ENCODE assay signal across 8 cellular contexts in genomic region chr15:76336254-76337046, GRCh38. TPM values are rescaled to one million over a fixed set of nuclear protein-coding genes. Genes with fewer than 3 reads are reported as not detected.
A peak's percentile ranks its signal among the peaks of the same experiment; 100 is the strongest.
DNase-seq lines count a peak whose midpoint lies in the region; ATAC-seq and TF ChIP-seq lines count a peak whose summit lies in the region.

Gene ISL2, plus strand, starts transcription at chr15:76336773. Its CDS starts 111 bp downstream, at chr15:76336884.

- peaks cover 39% of the 10 kb centered on the region for H3K79me2 ChIP-seq in DOHH2 (ENCODE audit: control insufficient read depth, low read length)

- TF ChIP-seq CTCF in DOHH2 (IDR thresholded peaks at IDR 0.05; ENCODE audit: low read depth, low read length, poor library complexity, severe bottlenecking) (no peak), lung (IDR thresholded peaks at IDR 0.05; ENCODE audit: control extremely low read depth, extremely low read depth) (no peak)

- H3K27me3 ChIP-seq in DOHH2 (ENCODE audit: control insufficient read depth, low read length) = peaks cover 7% of the 10 kb centered on the region
- H3K27me3 ChIP-seq in lung (ENCODE audit: control insufficient read depth, insufficient read depth) = peaks cover 3% of the 10 kb centered on the region

- no peaks in the 10 kb centered on the region for H3K9me2 ChIP-seq in DOHH2 (replicated peaks; ENCODE audit: control insufficient read depth, low read length)

- H3K4me2 ChIP-seq in DOHH2 (ENCODE audit: low read length) = peak within 1 kb of the TSS; percentile 72

- peaks cover 55% of the 10 kb centered on the region for H3K27me3 Mint-ChIP-seq in T-helper 2 cell treated with Interferon-gamma antibody and Interleukin-4, amounts not matched to agents 5 μg/mL and 100 μg/mL, for 36 hours (ENCODE audit: low read depth)

- H3K4me1 ChIP-seq in DOHH2 (ENCODE audit: control insufficient read depth, low read length) = peaks cover 42% of the 10 kb centered on the region
- peaks cover 4 to 40% of the 10 kb centered on the region in 2 donors for H3K4me1 ChIP-seq in lung (ENCODE audit: control insufficient read depth in 2 of 2, insufficient read depth in 2 of 2, low read length in 2 of 2)

- H3K36me3 Mint-ChIP-seq in T-helper 2 cell treated with Interferon-gamma antibody and Interleukin-4, amounts not matched to agents 5 μg/mL and 100 μg/mL, for 36 hours (ENCODE audit: low read depth) = peaks cover 13% of the 10 kb centered on the region

- no peaks in the 10 kb centered on the region for H3K9me3 ChIP-seq in DOHH2 (ENCODE audit: control insufficient read depth, insufficient read depth, low read length)
- peaks cover 0 to 21% of the 10 kb centered on the region in 2 donors for H3K9me3 ChIP-seq in lung (ENCODE audit: control insufficient read depth in 2 of 2, insufficient read depth in 1 of 2, low read length in 1 of 2)

- 0 out of 2 replicates have a peak, but pooled peaks have one; percentile 17 for TF ChIP-seq EP300 in Ishikawa (IDR thresholded peaks at IDR 0.05; ENCODE audit: borderline replicate concordance)

- H3K9me3 Mint-ChIP-seq in T-helper 2 cell treated with Interferon-gamma antibody and Interleukin-4, amounts not matched to agents 5 μg/mL and 100 μg/mL, for 36 hours = no peaks in the 10 kb centered on the region

- TF ChIP-seq RAD21 in Ishikawa (IDR thresholded peaks at IDR 0.05; ENCODE audit: low read depth) = no peak

- peaks cover 8% of the 10 kb centered on the region; the same call in 1 of the 2 replicates for H4K20me1 ChIP-seq in DOHH2 (ENCODE audit: control insufficient read depth, insufficient read depth, low read depth, low read length)

- H3K4me3 ChIP-seq in DOHH2 (ENCODE audit: low read length) = peak within 1 kb of the TSS; percentile 90
- H3K4me3 ChIP-seq in lung = no peak within 1 kb of the TSS

- H3K27ac ChIP-seq in DOHH2 (ENCODE audit: low read depth, low read length) (peak within 1 kb of the TSS; percentile 69), lung (ENCODE audit: low read depth in 1 of 2, low read length in 1 of 2) (no peak within 1 kb of the TSS)

- H3K4me1 Mint-ChIP-seq in T-helper 2 cell treated with Interferon-gamma antibody and Interleukin-4, amounts not matched to agents 5 μg/mL and 100 μg/mL, for 36 hours (ENCODE audit: low read depth) = peaks cover 33% of the 10 kb centered on the region

- ATAC-seq in GM21526 (IDR thresholded peaks at IDR 0.05; ENCODE audit: low FRiP score, unreplicated experiment) = peak; percentile 52
- no peak for ATAC-seq in lung (ENCODE audit: insufficient read depth, low FRiP score)

- H3K27ac Mint-ChIP-seq in T-helper 2 cell treated with Interferon-gamma antibody and Interleukin-4, amounts not matched to agents 5 μg/mL and 100 μg/mL, for 36 hours = peak within 1 kb of the TSS; percentile 70

- H3K4me3 Mint-ChIP-seq in T-helper 2 cell treated with Interferon-gamma antibody and Interleukin-4, amounts not matched to agents 5 μg/mL and 100 μg/mL, for 36 hours = peak within 1 kb of the TSS; percentile 95

- H3F3A ChIP-seq in DOHH2 (ENCODE audit: control insufficient read depth, insufficient read depth) = peaks cover 10% of the 10 kb centered on the region

- WGBS in lung, 2 donors = 3 to 7% methylated on average over 34 to 40 of the region's 40 CpGs

- peaks cover 14% of the 10 kb centered on the region for H3K36me3 ChIP-seq in DOHH2 (ENCODE audit: control insufficient read depth, low read length)
- no peaks in the 10 kb centered on the region for H3K36me3 ChIP-seq in lung (ENCODE audit: control insufficient read depth in 2 of 2, insufficient read depth in 2 of 2, low read length in 2 of 2)

- DNase-seq in T-helper 2 cell treated with Interferon-gamma antibody and Interleukin-4, amounts not matched to agents 5 μg/mL and 100 μg/mL, for 36 hours (ENCODE audit: low spot score) = peak; percentile 88
- DNase-seq in dermis blood vessel endothelial cell = peak; percentile 70
- DNase-seq in lung (ENCODE audit: low spot score) = peak; percentile 61
- DNase-seq in stimulated activated CD8-positive, alpha-beta memory T cell treated with anti-CD3 and anti-CD28 coated beads, Interleukin-12 subunit alpha, Interleukin-12 subunit beta, amount 100 ng/mL, for 24 hours (ENCODE audit: extremely low read depth) = peak; percentile 49
- no peak for DNase-seq in NCI-H1092 (lab: John Stamatoyannopoulos, UW)

TF ChIP-seq in Ishikawa, 13 proteins besides CTCF, POLR2A, EP300 and RAD21:
- TF ChIP-seq YY1 (IDR thresholded peaks at IDR 0.05; ENCODE audit: low read depth) (no peak; the same call in 1 of the 2 replicates), NFIC (IDR thresholded peaks at IDR 0.05) (no peak), CEBPB (IDR thresholded peaks at IDR 0.05) (peak; percentile 90), TAF1 (IDR thresholded peaks at IDR 0.05; ENCODE audit: low read depth) (peak; percentile 80), TCF12 (IDR thresholded peaks at IDR 0.05; ENCODE audit: low read depth) (0 out of 2 replicates have a peak, but pooled peaks have one; percentile 21), CREB1 (IDR thresholded peaks at IDR 0.05; ENCODE audit: low read depth) (peak; percentile 84), MAX (IDR thresholded peaks at IDR 0.05) (peak; percentile 68), EGR1 (IDR thresholded peaks at IDR 0.05) (peak; percentile 85), TEAD4 (IDR thresholded peaks at IDR 0.05) (no peak)

RNA-seq across cellular contexts. Expression of gene ISL2, which starts in this region (rescaled TPM):
- total RNA-seq in dermis blood vessel endothelial cell = 0.56 and 1.2 TPM in 2 replicates
- total RNA-seq in lung = under 1 TPM in 1 of 2 donors, not detected in 1; 0.86 TPM
- under 1 TPM; 0.22 to 0.38 TPM for polyA plus RNA-seq in lung

Comparison
In these comparisons a context has a peak if more than half of its experiments do, and no peak if none do; other contexts are left out.
1. Peak in DNase-seq in lung; RNA of the gene not detected or under 1 TPM.